In genomic region chr12:69880566-69880965, GRCh38 we compare ENCODE assay signal across 14 cellular contexts. TPM values are rescaled to one million over a fixed set of nuclear protein-coding genes. Genes with fewer than 3 reads are reported as not detected.
DNase-seq lines count a peak whose midpoint lies in the region; ATAC-seq and TF ChIP-seq lines count a peak whose summit lies in the region.
"Had no signal": no experiment of that assay in that cellular context is flagged by ENCODE, and none has a peak within 500 bp of the region (broad histone marks: within the 10 kb centered on the region; RNA-seq: fewer than 3 reads in every experiment).

No MANE protein-coding gene starts in this region.

- 88% methylated on average over 4 of the region's 4 CpGs for WGBS in right cardiac atrium
- WGBS in transverse colon (ENCODE audit: low coverage in 1 of 2), 2 donors: 83 to 84% methylated on average over 2 to 4 of the region's 4 CpGs

- TF ChIP-seq CTCF in cardiac muscle cell (IDR thresholded peaks at IDR 0.05; ENCODE audit: low read depth, low read length) (peak; percentile 17), Panc1 (IDR thresholded peaks at IDR 0.05) (peak; percentile 20), epithelial cell of esophagus (IDR thresholded peaks at IDR 0.05; ENCODE audit: insufficient read depth, low read depth, low read length, missing control alignments) (peak; percentile 18), transverse colon (IDR thresholded peaks at IDR 0.05) (no peak)

- H3K36me3 ChIP-seq in cardiac muscle cell: no peaks in the 10 kb centered on the region
- H3K36me3 ChIP-seq in Panc1 (ENCODE audit: control insufficient read depth, insufficient read depth, low read length): no peaks in the 10 kb centered on the region
- H3K36me3 ChIP-seq in transverse colon: no peaks in the 10 kb centered on the region
- H3K36me3 ChIP-seq: esophagus squamous epithelium, upper lobe of left lung had no signal

- no peak for TF ChIP-seq EP300 in transverse colon (IDR thresholded peaks at IDR 0.05; ENCODE audit: low read depth)

- H3K27me3 ChIP-seq in cardiac muscle cell (no peaks in the 10 kb centered on the region), right cardiac atrium (ENCODE audit: control insufficient read depth, insufficient read depth) (no peaks in the 10 kb centered on the region), Panc1 (ENCODE audit: control insufficient read depth, insufficient read depth, low read length) (peaks cover 8% of the 10 kb centered on the region; the same call in 1 of the 2 replicates), transverse colon (no peaks in the 10 kb centered on the region)

- intact Hi-C loops in right cardiac atrium (cut with DNase I): loop anchor here in 2 of 4 donors (10.0 kb wide), 2 partner anchors 694 to 844 kb away; no protein-coding TSS in a partner anchor
- intact Hi-C loops in Panc1 (cut with micrococcal nuclease; ENCODE audit: unreplicated experiment): loop anchor here (2.0 kb wide), 1 partner anchor 696 kb away; no protein-coding TSS in a partner anchor
- intact Hi-C loops in transverse colon (cut with DNase I; ENCODE audit: low total_unique reads): loop anchor here (5.0 kb wide), 1 partner anchor 697 kb away; no protein-coding TSS in a partner anchor

- no TSS peak for BruUV-seq in Panc1 (replicated peaks; lab: Mats Ljungman, UMichigan)

- H3K4me3 ChIP-seq in cardiac muscle cell (no peak overlapping the region), right cardiac atrium (ENCODE audit: low read length) (no peak overlapping the region), Panc1 (ENCODE audit: low read depth in 2 of 2, low read length in 2 of 2) (no peak overlapping the region), epithelial cell of esophagus (ENCODE audit: low read length) (no peak overlapping the region), transverse colon (no peak overlapping the region)
- H3K4me3 ChIP-seq: esophagus squamous epithelium, upper lobe of left lung had no signal

- TF ChIP-seq POLR2A in transverse colon (IDR thresholded peaks at IDR 0.05): no peak

- ATAC-seq in right cardiac atrium (no peak), Panc1 (no peak)
- ATAC-seq: sciatic nerve had no signal

- H3K27ac ChIP-seq in cardiac muscle cell: no peak overlapping the region
- no peak overlapping the region for H3K27ac ChIP-seq in right cardiac atrium (ENCODE audit: low read length)
- no peak overlapping the region for H3K27ac ChIP-seq in Panc1 (ENCODE audit: low read length)
- H3K27ac ChIP-seq in transverse colon: no peak overlapping the region
- H3K27ac ChIP-seq: esophagus squamous epithelium, upper lobe of left lung had no signal

- H3K4me1 ChIP-seq in cardiac muscle cell (ENCODE audit: low read depth): no peaks in the 10 kb centered on the region
- peaks cover under 1% of the 10 kb centered on the region for H3K4me1 ChIP-seq in right cardiac atrium (ENCODE audit: control insufficient read depth, insufficient read depth, low read length)
- H3K4me1 ChIP-seq in Panc1 (ENCODE audit: control insufficient read depth, insufficient read depth, low read length): no peaks in the 10 kb centered on the region
- peaks cover 0 to 7% (median 3%) of the 10 kb centered on the region in 4 donors for H3K4me1 ChIP-seq in transverse colon

- DNase-seq in cardiac muscle cell (ENCODE audit: low read depth in 1 of 2, low spot score in 1 of 2): peak in 1 of 2 donors; percentile 49
- DNase-seq in right cardiac atrium: no peak
- DNase-seq in Panc1 (ENCODE audit: low read depth, low spot score): no peak
- DNase-seq in epithelial cell of esophagus (ENCODE audit: low read depth): peak; percentile 29
- no peak for DNase-seq in medulla oblongata (ENCODE audit: extremely low spot score)
- DNase-seq in transverse colon: no peak
- no peak for DNase-seq in NCI-H2029 (lab: John Stamatoyannopoulos, UW)
- no peak for DNase-seq in NCI-H774 (lab: John Stamatoyannopoulos, UW)
- DNase-seq: AML-193, esophagus squamous epithelium, NCI-H1930, upper lobe of left lung had no signal

- H3K9me3 ChIP-seq in cardiac muscle cell (ENCODE audit: low read depth) (no peaks in the 10 kb centered on the region), right cardiac atrium (ENCODE audit: control insufficient read depth, low read length) (no peaks in the 10 kb centered on the region), Panc1 (ENCODE audit: control insufficient read depth, insufficient read depth, low read depth, low read length) (no peaks in the 10 kb centered on the region), transverse colon (no peaks in the 10 kb centered on the region)
- H3K9me3 ChIP-seq: esophagus squamous epithelium, upper lobe of left lung had no signal

- in situ Hi-C loops in Panc1 (cut with HindIII; ENCODE audit: low pct_unique_long_range_greater_than_20kb, low sequenced_read_pairs) (no loop called here), transverse colon (cut with MboI; ENCODE audit: low pct_ligation_motif_present in 1 of 4, low pct_unique_long_range_greater_than_20kb in 1 of 4, low sequenced_read_pairs in 3 of 4) (loop anchor here in 3 of 4 donors (5.0 to 25.0 kb wide), 4 partner anchors 704 to 857 kb away; no protein-coding TSS in a partner anchor)

- POLR2A ChIA-PET in Panc1 (lab: Charles Lee): no interaction called here

- CTCF ChIA-PET in Panc1 (lab: Charles Lee): interaction anchor here (0.6 to 0.8 kb wide), 2 partner anchors 13 to 57 kb away, joined by 7 to 8 read pairs; no protein-coding TSS in a partner anchor

RNA-seq across cellular contexts. Expression of gene MYRFL, which starts 55.5 kb away (rescaled TPM):
- total RNA-seq in cardiac muscle cell (2.2 and 2.3 TPM in 2 replicates), right cardiac atrium (under 1 TPM in 2 of 4 donors, not detected in 2; 0.20 to 0.36 TPM), Panc1 (2021; ENCODE audit: unreplicated experiment) (not detected), transverse colon (under 1 TPM in 2 of 4 donors, not detected in 2; 0.48 to 0.68 TPM)
- polyA plus RNA-seq in cardiac muscle cell (0.79 and 3.5 TPM in 2 replicates), right cardiac atrium (0.05 TPM)
- not detected for polyA plus RNA-seq in Panc1 (2012; ENCODE audit: insufficient read length)
- total RNA-seq: activated T-helper 1 cell treated with anti-CD3 and anti-CD28 coated beads, Interleukin-12 subunit alpha, Interleukin-12 subunit beta, Interleukin-2, Interleukin-4 antibody, amounts not matched to agents 30 ng/mL and 10 ng/mL and 1 ng/mL, durations not matched to agents 14 hours and 24 hours and 36 hours; esophagus squamous epithelium; sciatic nerve had no signal

Comparison
In these comparisons a context has a peak if more than half of its experiments do, and no peak if none do; other contexts are left out.
1. CTCF ChIP-seq: peak in cardiac muscle cell (single experiment), Panc1 (single experiment) and epithelial cell of esophagus (single experiment); none in transverse colon (0 of 5).